In the genomic region with DNA sequence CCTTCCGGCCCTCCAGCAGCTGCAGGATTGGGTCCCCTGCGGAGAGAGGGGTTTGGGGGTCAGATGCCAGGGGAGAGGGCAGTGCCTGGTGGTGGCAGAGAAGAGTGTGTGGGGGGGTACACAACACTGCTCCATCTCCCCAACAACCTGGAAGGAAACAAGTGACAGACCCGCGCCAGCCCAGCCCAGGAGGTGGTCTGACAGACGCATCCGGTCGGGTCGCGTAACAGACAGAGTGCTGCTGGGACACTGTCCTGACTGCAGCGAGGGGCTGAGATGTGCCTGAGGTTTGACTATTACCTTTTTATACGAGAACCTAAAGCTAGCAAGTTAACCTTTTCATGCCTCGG, we compare ENCODE assay signal across 1 cellular context.
TF ChIP-seq lines count a peak whose summit lies in the region.

No MANE protein-coding gene starts in this region.

TF ChIP-seq in H1, 55 proteins besides CTCF, POLR2A, EP300 and RAD21:
- TF ChIP-seq CREB1 (IDR thresholded peaks at IDR 0.05) = no peak
- no peak for TF ChIP-seq NRF1 (IDR thresholded peaks at IDR 0.05; ENCODE audit: low read depth, low read length)
- TF ChIP-seq USF2 (IDR thresholded peaks at IDR 0.05; ENCODE audit: low read length) = no peak
- TF ChIP-seq BACH1 (IDR thresholded peaks at IDR 0.05; ENCODE audit: low read length) = no peak
- TF ChIP-seq TBP (IDR thresholded peaks at IDR 0.05; ENCODE audit: low read depth, low read length) = no peak
- TF ChIP-seq EZH2 (IDR thresholded peaks at IDR 0.05; ENCODE audit: low read depth, low read length, severe bottlenecking) = no peak
- TF ChIP-seq BCL11A (IDR thresholded peaks at IDR 0.05; ENCODE audit: low read depth in 2 of 2, low read length in 2 of 2) = no peak
- no peak for TF ChIP-seq GABPA (IDR thresholded peaks at IDR 0.05; ENCODE audit: borderline replicate concordance, insufficient read depth, low read length)
- TF ChIP-seq KDM1A (IDR thresholded peaks at IDR 0.05; ENCODE audit: borderline replicate concordance, low read length) = no peak
- no peak for TF ChIP-seq NANOG (IDR thresholded peaks at IDR 0.05; ENCODE audit: insufficient read depth, low read depth, low read length, poor library complexity, severe bottlenecking)
- no peak for TF ChIP-seq RFX5 (IDR thresholded peaks at IDR 0.05; ENCODE audit: borderline replicate concordance, low read depth, low read length)
